In the genomic region with DNA sequence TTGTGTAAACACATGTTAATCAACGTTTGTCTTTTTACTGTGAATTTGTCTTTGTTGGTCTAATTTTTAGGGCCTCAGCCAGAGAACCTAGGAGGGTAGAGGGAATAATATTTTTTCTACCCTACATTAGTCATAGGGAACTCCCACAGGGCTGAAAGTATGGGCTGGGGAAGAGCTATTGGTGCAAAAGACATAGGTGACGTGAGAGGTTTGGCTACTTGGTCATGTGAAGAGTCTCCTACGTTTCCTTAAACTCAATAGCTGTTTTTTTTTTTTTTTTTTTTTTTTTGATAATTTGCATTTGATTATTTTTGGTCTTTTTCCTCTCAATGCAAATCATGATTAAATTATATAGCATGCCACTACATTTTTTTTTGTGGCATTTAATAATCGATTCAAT, we compare ENCODE assay signal across 9 cellular contexts. TPM values are rescaled to one million over a fixed set of nuclear protein-coding genes. Genes with fewer than 3 reads are reported as not detected.
DNase-seq lines count a peak whose midpoint lies in the region; ATAC-seq and TF ChIP-seq lines count a peak whose summit lies in the region.
"Had no signal": no experiment of that assay in that cellular context is flagged by ENCODE, and none has a peak within 500 bp of the region (broad histone marks: within the 10 kb centered on the region; RNA-seq: fewer than 3 reads in every experiment).

No MANE protein-coding gene starts in this region.

- H3K9me3 ChIP-seq in BLaER1 (no peaks in the 10 kb centered on the region), OCI-LY3 (ENCODE audit: insufficient read depth, low read length) (no peaks in the 10 kb centered on the region), colonic mucosa (no peaks in the 10 kb centered on the region)

- H3K27me3 ChIP-seq in BLaER1 (no peaks in the 10 kb centered on the region), OCI-LY3 (ENCODE audit: low read depth, low read length) (no peaks in the 10 kb centered on the region), colonic mucosa (no peaks in the 10 kb centered on the region)

- no peak overlapping the region for H2AFZ ChIP-seq in OCI-LY3 (ENCODE audit: low read depth, low read length)

- H4K20me1 ChIP-seq in BLaER1 = no peaks in the 10 kb centered on the region
- no peaks in the 10 kb centered on the region for H4K20me1 ChIP-seq in OCI-LY3 (ENCODE audit: insufficient read depth, low read length)

- ATAC-seq in GM19372 (IDR thresholded peaks at IDR 0.05; ENCODE audit: low read depth, unreplicated experiment) (peak; percentile 51), HG02938 (IDR thresholded peaks at IDR 0.05; ENCODE audit: unreplicated experiment) (peak; percentile 63)

- H3K36me3 ChIP-seq in BLaER1 (no peaks in the 10 kb centered on the region), OCI-LY3 (replicated peaks; ENCODE audit: low read depth, low read length) (no peaks in the 10 kb centered on the region), colonic mucosa (no peaks in the 10 kb centered on the region)

- H3K27ac ChIP-seq in BLaER1 (no peak overlapping the region), OCI-LY3 (ENCODE audit: low read length) (peak overlapping the region; percentile 58), colonic mucosa (no peak overlapping the region)

- H3K4me1 ChIP-seq in BLaER1 (peaks cover 26% of the 10 kb centered on the region), OCI-LY3 (ENCODE audit: low read length) (peaks cover 37% of the 10 kb centered on the region), colonic mucosa (no peaks in the 10 kb centered on the region)

- H3K4me2 ChIP-seq in BLaER1 (peak overlapping the region; percentile 67; the same call in 1 of the 2 replicates), OCI-LY3 (ENCODE audit: low read length) (peak overlapping the region; percentile 27)

- intact Hi-C loops in colonic mucosa (cut with DNase I) = no loop called here

- no peak for DNase-seq in colonic mucosa
- DNase-seq in NCI-H146 treated with DMSO at 0.1 percent for 48 hours (lab: John Stamatoyannopoulos, UW; ENCODE audit: unreplicated experiment) = no peak
- DNase-seq in COLO668 (lab: John Stamatoyannopoulos, UW; ENCODE audit: unreplicated experiment) = no peak
- DNase-seq in NCI-H69 (lab: John Stamatoyannopoulos, UW) = no peak

- H3K79me2 ChIP-seq in OCI-LY3 (ENCODE audit: low read length) = no peaks in the 10 kb centered on the region

- no peak overlapping the region for H3K9ac ChIP-seq in BLaER1
- H3K9ac ChIP-seq in OCI-LY3 (ENCODE audit: low read length) = no peak overlapping the region
- no peak overlapping the region for H3K9ac ChIP-seq in colonic mucosa (ENCODE audit: low read depth in 2 of 2, low read length in 2 of 2)

- H3K4me3 ChIP-seq in BLaER1 = no peak overlapping the region
- no peak overlapping the region for H3K4me3 ChIP-seq in OCI-LY3 (ENCODE audit: low read length)
- no peak overlapping the region for H3K4me3 ChIP-seq in colonic mucosa

- TF ChIP-seq CTCF in OCI-LY3 (IDR thresholded peaks at IDR 0.05; ENCODE audit: low read depth, low read length) = no peak
- no peak for TF ChIP-seq CTCF in colonic mucosa (IDR thresholded peaks at IDR 0.05)

RNA-seq across cellular contexts. Expression of a gene that starts 15.9 kb away (rescaled TPM):
- 1 to 10 TPM in 1 of 2 donors, under 1 TPM in 1; 0.29 to 1.4 TPM for total RNA-seq in colonic mucosa
- total RNA-seq: neural crest cell had no signal
